In the genomic region with DNA sequence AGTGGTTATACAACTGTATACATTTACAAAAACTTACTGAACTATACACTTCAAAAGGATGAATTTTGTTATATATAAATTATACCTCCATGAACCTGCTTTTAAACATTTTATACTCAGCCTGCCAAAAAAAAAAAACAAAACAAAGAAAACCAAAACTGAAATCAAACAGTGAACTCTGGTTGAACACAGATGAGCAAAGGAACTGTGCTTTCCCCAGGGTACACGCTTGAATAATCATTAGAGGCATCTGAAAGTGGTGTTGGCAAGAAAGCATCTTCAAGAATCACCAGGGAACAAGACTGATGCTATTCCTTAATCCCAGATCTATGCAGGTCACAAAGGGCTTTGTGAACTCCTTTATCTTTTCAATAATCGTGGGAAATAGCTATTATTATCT, we compare ENCODE assay signal across 23 cellular contexts.
DNase-seq lines count a peak whose midpoint lies in the region; ATAC-seq, FAIRE-seq and TF ChIP-seq lines count a peak whose summit lies in the region.
"Had no signal": no experiment of that assay in that cellular context is flagged by ENCODE, and none has a peak within 500 bp of the region (broad histone marks: within the 10 kb centered on the region; RNA-seq: fewer than 3 reads in every experiment).

No MANE protein-coding gene starts in this region.

- H3K36me3 Mint-ChIP-seq in type B pancreatic cell: no peaks in the 10 kb centered on the region
- H3K36me3 Mint-ChIP-seq: mesothelial cell of epicardium; stimulated activated naive B cell treated with anti-CD40 and anti-IgM and Interleukin-4, amounts not matched to agents 10 μg/mL and 1 μg/mL and 100 μg/mL, for 72 hours had no signal

- no peak for TF ChIP-seq POLR2A in GM12878 (IDR thresholded peaks at IDR 0.05; ENCODE audit: low read depth, low read length)

- CTCF ChIA-PET in GM12878 (lab: Yijun Ruan, JAX): interaction anchor here (0.9 to 2.5 kb wide), 2 partner anchors 10 to 193 kb away, joined by 4 to 5 read pairs; no protein-coding TSS in a partner anchor

- SMC1A ChIA-PET in GM12878 (lab: Charles Lee; ENCODE audit: uncharacterized antibody, unreplicated experiment): interaction anchor here (0.6 to 3.4 kb wide), 11 partner anchors 11 to 210 kb away, joined by 3 to 19 read pairs (median 3); no protein-coding TSS in a partner anchor

- H3K9ac ChIP-seq in GM12878 (ENCODE audit: control insufficient read depth, insufficient read depth, low read length) (no peak overlapping the region), smooth muscle cell (ENCODE audit: low read depth) (no peak overlapping the region)
- H3K9ac ChIP-seq: KMS-11 had no signal

- POLR2A ChIA-PET in GM12878 (lab: Charles Lee): no interaction called here

- RAD21 ChIA-PET in GM12878 (lab: Charles Lee; ENCODE audit: unreplicated experiment): interaction anchor here (0.9 to 2.1 kb wide), 3 partner anchors 10 to 49 kb away, joined by 3 to 9 read pairs (median 4); no protein-coding TSS in a partner anchor

- H3K9me3 Mint-ChIP-seq in type B pancreatic cell: no peaks in the 10 kb centered on the region
- H3K9me3 Mint-ChIP-seq: stimulated activated naive B cell treated with anti-CD40 and anti-IgM and Interleukin-4, amounts not matched to agents 10 μg/mL and 1 μg/mL and 100 μg/mL, for 72 hours had no signal

- H3K4me2 ChIP-seq in GM12878 (ENCODE audit: control insufficient read depth, insufficient read depth) (no peak overlapping the region), smooth muscle cell (no peak overlapping the region)
- H3K4me2 ChIP-seq: KMS-11 had no signal

- no TSS peak for BruUV-seq in GM12878 (replicated peaks; lab: Mats Ljungman, UMichigan)

- peak; percentile 38 for FAIRE-seq in GM12878 (lab: Jason Lieb, UNC)
- FAIRE-seq: keratinocyte had no signal

- no peaks in the 10 kb centered on the region for H3K27me3 Mint-ChIP-seq in type B pancreatic cell
- H3K27me3 Mint-ChIP-seq: stimulated activated naive B cell treated with anti-CD40 and anti-IgM and Interleukin-4, amounts not matched to agents 10 μg/mL and 1 μg/mL and 100 μg/mL, for 72 hours had no signal

- no peak overlapping the region for H3K27ac Mint-ChIP-seq in type B pancreatic cell
- H3K27ac Mint-ChIP-seq: H9; mesothelial cell of epicardium; stimulated activated naive B cell treated with anti-CD40 and anti-IgM and Interleukin-4, amounts not matched to agents 10 μg/mL and 1 μg/mL and 100 μg/mL, for 72 hours had no signal

- H3K27ac ChIP-seq in GM12878 (ENCODE audit: control insufficient read depth, insufficient read depth): no peak overlapping the region
- no peak overlapping the region for H3K27ac ChIP-seq in smooth muscle cell (ENCODE audit: low read depth)
- H3K27ac ChIP-seq: HL-60, KMS-11, skin epidermis had no signal

- H3K4me3 Mint-ChIP-seq in type B pancreatic cell: no peak overlapping the region
- H3K4me3 Mint-ChIP-seq: H9; mesothelial cell of epicardium; stimulated activated naive B cell treated with anti-CD40 and anti-IgM and Interleukin-4, amounts not matched to agents 10 μg/mL and 1 μg/mL and 100 μg/mL, for 72 hours had no signal

- intact Hi-C loops in GM12878 (cut with micrococcal nuclease; ENCODE audit: unreplicated experiment): loop anchor here (2.0 kb wide), 1 partner anchor 20 kb away; no protein-coding TSS in a partner anchor

- H4K20me1 ChIP-seq in GM12878 (ENCODE audit: control insufficient read depth, insufficient read depth) (no peaks in the 10 kb centered on the region), smooth muscle cell (ENCODE audit: low read depth) (no peaks in the 10 kb centered on the region)

- H3K4me1 ChIP-seq in GM12878 (ENCODE audit: control insufficient read depth, insufficient read depth, low read length): no peaks in the 10 kb centered on the region
- H3K4me1 ChIP-seq in smooth muscle cell (ENCODE audit: low read depth): no peaks in the 10 kb centered on the region

- no peak for DNase-seq in GM12878 (ENCODE audit: low read depth, low spot score)
- DNase-seq in smooth muscle cell (lab: John Stamatoyannopoulos, UW; ENCODE audit: unreplicated experiment): no peak
- no peak for DNase-seq in type B pancreatic cell (ENCODE audit: extremely low spot score, unreplicated experiment)
- DNase-seq in cortex of kidney (lab: John Stamatoyannopoulos, UW): no peak
- no peak for DNase-seq in HCEC 1CT
- DNase-seq: activated CD8-positive, alpha-beta memory T cell treated with anti-CD3 and anti-CD28 coated beads for 24 hours; activated effector memory CD4-positive, alpha-beta T cell treated with Interleukin-2 at 50 U/mL for 16 hours; anterior cingulate cortex; C1 segment of cervical spinal cord; DND-41; H9; NCI-H1417 treated with DMSO at 0.1 percent for 48 hours; NCI-H446 treated with DMSO at 0.1 percent for 48 hours; PC-3; stimulated activated naive B cell treated with anti-CD40 and anti-IgM and Interleukin-4, amounts not matched to agents 10 μg/mL and 1 μg/mL and 100 μg/mL, for 72 hours had no signal

- no peaks in the 10 kb centered on the region for H3K9me3 ChIP-seq in GM12878 (replicated peaks; ENCODE audit: control insufficient read depth, insufficient read depth, low read length)
- no peaks in the 10 kb centered on the region for H3K9me3 ChIP-seq in smooth muscle cell (replicated peaks; ENCODE audit: low read depth)

- H3K27me3 ChIP-seq in GM12878 (replicated peaks in 1 of 2; ENCODE audit: control insufficient read depth in 2 of 2, insufficient read depth in 2 of 2, low read length in 1 of 2) (no peaks in the 10 kb centered on the region), smooth muscle cell (ENCODE audit: low read depth) (no peaks in the 10 kb centered on the region)

- H3K79me2 ChIP-seq in GM12878 (ENCODE audit: control insufficient read depth, insufficient read depth, low read length) (no peaks in the 10 kb centered on the region), smooth muscle cell (ENCODE audit: low read depth) (no peaks in the 10 kb centered on the region)

- WGBS in GM12878 (ENCODE audit: insufficient coverage, insufficient replicate concordance, low lambda C conversion rate, missing lambda C conversion rate): 0% methylated on average over 2 of the region's 2 CpGs
- WGBS in smooth muscle cell (ENCODE audit: low lambda C conversion rate): 86% methylated on average over 2 of the region's 2 CpGs

- H2AFZ ChIP-seq in GM12878 (ENCODE audit: control insufficient read depth, low read depth, low read length): no peak overlapping the region; the same call in 1 of the 2 replicates
- H2AFZ ChIP-seq in smooth muscle cell (ENCODE audit: low read depth): no peak overlapping the region

- peaks cover 10% of the 10 kb centered on the region for H3K4me1 Mint-ChIP-seq in type B pancreatic cell (ENCODE audit: unreplicated experiment)
- H3K4me1 Mint-ChIP-seq: mesothelial cell of epicardium; stimulated activated naive B cell treated with anti-CD40 and anti-IgM and Interleukin-4, amounts not matched to agents 10 μg/mL and 1 μg/mL and 100 μg/mL, for 72 hours had no signal

- H3K4me3 ChIP-seq in GM12878 (no peak overlapping the region), smooth muscle cell (no peak overlapping the region)
- H3K4me3 ChIP-seq: skin epidermis had no signal

- TF ChIP-seq EP300 in GM12878 (IDR thresholded peaks at IDR 0.05; ENCODE audit: borderline replicate concordance in 1 of 2, control insufficient read depth in 1 of 2, low read depth in 2 of 2, low read length in 2 of 2): no peak

- no peak for TF ChIP-seq RAD21 in GM12878 (IDR thresholded peaks at IDR 0.05; ENCODE audit: insufficient read depth, low read depth, low read length)

- H3K36me3 ChIP-seq in GM12878 (ENCODE audit: control insufficient read depth in 2 of 2, insufficient read depth in 2 of 2, low read length in 1 of 2) (no peaks in the 10 kb centered on the region), smooth muscle cell (ENCODE audit: low read depth) (no peaks in the 10 kb centered on the region)

- in situ Hi-C loops in GM12878 (cut with MboI): no loop called here

- ATAC-seq in GM18909 (IDR thresholded peaks at IDR 0.05; ENCODE audit: poor library complexity, unreplicated experiment) (peak; percentile 67), GM21447 (IDR thresholded peaks at IDR 0.05; ENCODE audit: unreplicated experiment) (peak; percentile 83), HG03066 (IDR thresholded peaks at IDR 0.05; ENCODE audit: low read depth, unreplicated experiment) (peak; percentile 63), GM12878 (peak; percentile 91)
- ATAC-seq: PC-3; stimulated activated naive B cell treated with anti-CD40 and anti-IgM and Interleukin-4, amounts not matched to agents 10 μg/mL and 1 μg/mL and 100 μg/mL, for 72 hours had no signal

- H3F3A ChIP-seq in smooth muscle cell (ENCODE audit: low read depth): no peaks in the 10 kb centered on the region

- no peak for TF ChIP-seq CTCF in GM12878 (IDR thresholded peaks at IDR 0.05 in 2 of 3, conservative IDR thresholded peaks at IDR 0.05 in 1 of 3; ENCODE audit: control insufficient read depth in 2 of 3, extremely low read depth in 1 of 3, insufficient read depth in 1 of 3, low read depth in 3 of 3, low read length in 3 of 3)
- TF ChIP-seq CTCF in smooth muscle cell (IDR thresholded peaks at IDR 0.05; ENCODE audit: borderline replicate concordance, insufficient read depth, poor library complexity, severe bottlenecking): no peak
- TF ChIP-seq CTCF in type B pancreatic cell (conservative IDR thresholded peaks at IDR 0.05): no peak

TF ChIP-seq in GM12878, 131 proteins besides CTCF, POLR2A, EP300 and RAD21:
- TF ChIP-seq PAX5 (IDR thresholded peaks at IDR 0.05; ENCODE audit: borderline replicate concordance, low read depth, low read length) (0 out of 2 replicates have a peak, but pooled peaks have one; percentile 10), ZNF384 (IDR thresholded peaks at IDR 0.05; ENCODE audit: borderline replicate concordance, low read depth, low read length) (peak; percentile 56; the same call in 1 of the 2 replicates), FOXM1 (IDR thresholded peaks at IDR 0.05; ENCODE audit: low read depth, low read length) (no peak)
- TF ChIP-seq, protein P1, sequence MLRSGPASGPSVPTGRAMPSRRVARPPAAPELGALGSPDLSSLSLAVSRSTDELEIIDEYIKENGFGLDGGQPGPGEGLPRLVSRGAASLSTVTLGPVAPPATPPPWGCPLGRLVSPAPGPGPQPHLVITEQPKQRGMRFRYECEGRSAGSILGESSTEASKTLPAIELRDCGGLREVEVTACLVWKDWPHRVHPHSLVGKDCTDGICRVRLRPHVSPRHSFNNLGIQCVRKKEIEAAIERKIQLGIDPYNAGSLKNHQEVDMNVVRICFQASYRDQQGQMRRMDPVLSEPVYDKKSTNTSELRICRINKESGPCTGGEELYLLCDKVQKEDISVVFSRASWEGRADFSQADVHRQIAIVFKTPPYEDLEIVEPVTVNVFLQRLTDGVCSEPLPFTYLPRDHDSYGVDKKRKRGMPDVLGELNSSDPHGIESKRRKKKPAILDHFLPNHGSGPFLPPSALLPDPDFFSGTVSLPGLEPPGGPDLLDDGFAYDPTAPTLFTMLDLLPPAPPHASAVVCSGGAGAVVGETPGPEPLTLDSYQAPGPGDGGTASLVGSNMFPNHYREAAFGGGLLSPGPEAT (IDR thresholded peaks at IDR 0.05; ENCODE audit: low read depth): 0 out of 2 replicates have a peak, but pooled peaks have one; percentile 23
